In the genomic region with DNA sequence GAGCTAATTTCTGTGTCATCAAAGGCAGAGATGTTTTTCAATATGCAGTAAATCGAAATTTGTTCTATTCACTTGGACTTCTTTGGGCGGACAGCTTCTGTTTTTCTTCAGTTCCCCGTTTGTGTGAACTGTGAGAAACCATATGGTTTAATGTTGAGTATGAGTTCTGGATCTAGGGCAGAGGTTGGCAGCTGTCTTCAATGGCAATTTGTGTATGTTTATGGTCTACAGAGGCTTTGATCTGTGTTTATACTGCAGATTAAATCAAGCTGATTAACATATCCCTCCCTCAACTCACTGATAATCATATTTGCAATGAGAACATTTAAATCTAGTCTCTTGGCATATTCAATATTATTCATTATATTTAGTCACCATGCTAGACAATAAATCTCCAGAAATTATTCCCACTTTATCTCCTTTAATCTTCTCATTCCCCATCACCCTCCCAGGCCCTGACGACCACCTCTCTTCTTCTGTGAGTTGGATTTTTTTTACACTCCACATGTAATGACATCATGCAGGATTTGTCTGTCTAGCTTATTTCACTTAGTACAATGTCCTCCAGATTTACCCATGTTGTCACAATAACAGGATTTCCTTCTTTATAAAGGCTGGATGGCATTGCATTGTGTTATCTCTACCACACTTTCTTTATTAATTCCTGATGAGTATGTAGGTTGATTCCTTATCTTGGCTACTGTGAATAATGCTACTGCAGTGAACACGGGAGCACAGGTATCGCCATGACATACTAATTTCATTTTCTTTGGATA, we compare ENCODE assay signal across 1 cellular context.
A peak's percentile ranks its signal among the peaks of the same experiment; 100 is the strongest.
TF ChIP-seq lines count a peak whose summit lies in the region.

No MANE protein-coding gene starts in this region.

TF ChIP-seq in endothelial cell of umbilical vein, 7 proteins besides CTCF, POLR2A, EP300 and RAD21:
- TF ChIP-seq JUN (IDR thresholded peaks at IDR 0.05; ENCODE audit: borderline replicate concordance, insufficient read depth, insufficient read length, low read depth): peak; percentile 24
- no peak for TF ChIP-seq POLR2AphosphoS5 (IDR thresholded peaks at IDR 0.05; ENCODE audit: insufficient read depth, low read depth, low read length)
- no peak for TF ChIP-seq EZH2 (IDR thresholded peaks at IDR 0.05; ENCODE audit: borderline replicate concordance, low read depth, low read length, severe bottlenecking)
- TF ChIP-seq, protein P1, sequence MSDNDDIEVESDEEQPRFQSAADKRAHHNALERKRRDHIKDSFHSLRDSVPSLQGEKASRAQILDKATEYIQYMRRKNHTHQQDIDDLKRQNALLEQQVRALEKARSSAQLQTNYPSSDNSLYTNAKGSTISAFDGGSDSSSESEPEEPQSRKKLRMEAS (IDR thresholded peaks at IDR 0.05; ENCODE audit: insufficient read depth, insufficient read length): no peak
- TF ChIP-seq FOS (IDR thresholded peaks at IDR 0.05; ENCODE audit: borderline replicate concordance, insufficient read depth, low read length): no peak
TF ChIP-seq in endothelial cell of umbilical vein: peak in this region for 1.
